Comparison of ENCODE assay signal across 26 cellular contexts in genomic region chr20:52675414-52675813, GRCh38.
"Had no signal": no experiment of that assay in that cellular context is flagged by ENCODE, and none has a peak within 500 bp of the region (broad histone marks: within the 10 kb centered on the region; RNA-seq: fewer than 3 reads in every experiment).

No MANE protein-coding gene starts in this region.

- DNase-seq: activated CD4-positive, alpha-beta memory T cell treated with anti-CD3 and anti-CD28 coated beads, Interleukin-2, amount 10 ng/mL, durations not matched to agents 7 days and 5 days; activated CD4-positive, alpha-beta T cell treated with anti-CD3 and anti-CD28 coated beads, Interleukin-2, amount 10 ng/mL, durations not matched to agents 24 days and 14 days; activated gamma-delta T cell; activated naive CD4-positive, alpha-beta T cell treated with anti-CD3 and anti-CD28 coated beads, Interleukin-2, amount 50 U/mL, for 16 hours; activated naive CD8-positive, alpha-beta T cell treated with anti-CD3 and anti-CD28 coated beads, Interleukin-2, amount 50 U/mL, for 24 hours; activated T-cell treated with anti-CD3 and anti-CD28 coated beads, Interleukin-2, amount 50 U/mL, for 72 hours; body of pancreas; cortex of kidney; esophagus squamous epithelium; head of caudate nucleus; hypothalamus; left ventricle myocardium superior; pancreas; psoas muscle; spleen; stimulated activated CD4-positive, alpha-beta T cell treated with anti-CD3 and anti-CD28 coated beads, Interleukin-4, amount 100 ng/mL, for 1 hour; stimulated activated naive CD8-positive, alpha-beta T cell treated with anti-CD3 and anti-CD28 coated beads, Interleukin-15, Interleukin-2, amounts not matched to agents 100 U/mL and 50 U/mL, for 24 hours; upper lobe of left lung had no signal

- H3K4me3 Mint-ChIP-seq: activated CD4-positive, alpha-beta memory T cell treated with anti-CD3 and anti-CD28 coated beads, Interleukin-2, amount 10 ng/mL, durations not matched to agents 7 days and 5 days; activated CD4-positive, alpha-beta T cell treated with anti-CD3 and anti-CD28 coated beads, Interleukin-2, amount 10 ng/mL, durations not matched to agents 24 days and 14 days; activated naive CD8-positive, alpha-beta T cell treated with anti-CD3 and anti-CD28 coated beads, Interleukin-2, amount 50 U/mL, for 24 hours; activated T-cell treated with anti-CD3 and anti-CD28 coated beads, Interleukin-2, amount 50 U/mL, for 72 hours; endodermal cell; nephron had no signal

- H3K27ac ChIP-seq: body of pancreas, cardiac muscle cell, gastroesophageal sphincter, neutrophil, pancreas, psoas muscle, right atrium auricular region, spleen, upper lobe of left lung, VCaP had no signal

- ATAC-seq: activated CD4-positive, CD25-positive, alpha-beta regulatory T cell treated with anti-CD3 and anti-CD28 coated beads, Interleukin-2, amount 50 U/mL, for 24 hours; activated naive CD8-positive, alpha-beta T cell treated with anti-CD3 and anti-CD28 coated beads, Interleukin-2, amount 50 U/mL, for 24 hours; activated T-cell treated with anti-CD3 and anti-CD28 coated beads, Interleukin-2, amount 50 U/mL, for 72 hours; body of pancreas; gastroesophageal sphincter; left ventricle myocardium superior; psoas muscle; stimulated activated naive CD8-positive, alpha-beta T cell treated with anti-CD3 and anti-CD28 coated beads, Interleukin-15, Interleukin-2, amounts not matched to agents 100 U/mL and 50 U/mL, for 24 hours had no signal

- H3K27me3 Mint-ChIP-seq: activated naive CD8-positive, alpha-beta T cell treated with anti-CD3 and anti-CD28 coated beads, Interleukin-2, amount 50 U/mL, for 24 hours had no signal

- H3K27ac Mint-ChIP-seq: activated CD4-positive, alpha-beta memory T cell treated with anti-CD3 and anti-CD28 coated beads, Interleukin-2, amount 10 ng/mL, durations not matched to agents 7 days and 5 days; activated CD4-positive, alpha-beta T cell treated with anti-CD3 and anti-CD28 coated beads, Interleukin-2, amount 10 ng/mL, durations not matched to agents 24 days and 14 days; activated naive CD8-positive, alpha-beta T cell treated with anti-CD3 and anti-CD28 coated beads, Interleukin-2, amount 50 U/mL, for 24 hours; activated T-cell treated with anti-CD3 and anti-CD28 coated beads, Interleukin-2, amount 50 U/mL, for 72 hours; endodermal cell had no signal

- H3K4me3 ChIP-seq: body of pancreas, cardiac muscle cell, esophagus squamous epithelium, gastroesophageal sphincter, pancreas, psoas muscle, right atrium auricular region, spleen, upper lobe of left lung had no signal

- H3K4me1 ChIP-seq: body of pancreas, gastroesophageal sphincter, pancreas, psoas muscle, right atrium auricular region, spleen, upper lobe of left lung had no signal

- H3K4me1 Mint-ChIP-seq: activated CD4-positive, alpha-beta memory T cell treated with anti-CD3 and anti-CD28 coated beads, Interleukin-2, amount 10 ng/mL, durations not matched to agents 7 days and 5 days; activated CD4-positive, alpha-beta T cell treated with anti-CD3 and anti-CD28 coated beads, Interleukin-2, amount 10 ng/mL, durations not matched to agents 24 days and 14 days; nephron had no signal

- H3K27me3 ChIP-seq: body of pancreas, cardiac muscle cell, gastroesophageal sphincter, neutrophil, pancreas, right atrium auricular region, spleen, upper lobe of left lung had no signal

- H3K9me3 ChIP-seq: body of pancreas, esophagus squamous epithelium, gastroesophageal sphincter, neutrophil, pancreas, psoas muscle, right atrium auricular region, spleen, upper lobe of left lung had no signal

- H3K36me3 ChIP-seq: cardiac muscle cell, esophagus squamous epithelium, gastroesophageal sphincter, neutrophil, pancreas, right atrium auricular region, spleen, upper lobe of left lung had no signal

- H3K9me3 Mint-ChIP-seq: activated CD4-positive, alpha-beta T cell treated with anti-CD3 and anti-CD28 coated beads, Interleukin-2, amount 10 ng/mL, durations not matched to agents 24 days and 14 days; activated naive CD8-positive, alpha-beta T cell treated with anti-CD3 and anti-CD28 coated beads, Interleukin-2, amount 50 U/mL, for 24 hours; activated T-cell treated with anti-CD3 and anti-CD28 coated beads, Interleukin-2, amount 50 U/mL, for 72 hours; endodermal cell had no signal
